34 cellular contexts compared by ENCODE assay signal in the genomic region with DNA sequence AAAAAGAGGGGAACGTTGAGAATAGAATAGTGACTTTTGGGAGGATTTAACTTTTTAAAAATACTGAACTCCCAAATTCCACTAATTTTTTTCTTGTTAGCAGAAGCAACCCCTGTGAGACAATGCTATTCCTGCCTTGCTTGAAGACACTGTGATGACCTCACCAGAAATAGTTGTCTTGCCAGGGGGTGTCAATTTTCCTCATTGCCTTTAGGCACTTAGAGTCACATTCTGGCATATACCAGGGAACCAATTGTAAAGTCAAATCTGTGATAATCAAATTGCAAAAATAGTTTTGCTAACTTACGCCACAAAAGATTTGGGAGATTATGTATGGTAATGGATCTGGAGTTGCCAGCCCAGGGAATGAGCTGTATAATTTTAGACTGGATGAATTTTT.
"Had no signal": no experiment of that assay in that cellular context is flagged by ENCODE, and none has a peak within 500 bp of the region (broad histone marks: within the 10 kb centered on the region; RNA-seq: fewer than 3 reads in every experiment).

No MANE protein-coding gene starts in this region.

- ATAC-seq: activated naive CD8-positive, alpha-beta T cell treated with anti-CD3 and anti-CD28 coated beads, Interleukin-2, amount 50 U/mL, for 24 hours; activated T-cell treated with anti-CD3 and anti-CD28 coated beads, Interleukin-2, amount 50 U/mL, for 4 hours; PC-3 had no signal

- DNase-seq: activated B cell treated with CpG ODN at 0.5 μM for 24 hours; activated CD4-positive, alpha-beta memory T cell treated with anti-CD3 and anti-CD28 coated beads for 36 hours; activated CD4-positive, alpha-beta T cell treated with anti-CD3 and anti-CD28 coated beads for 4 hours; activated CD4-positive, alpha-beta T cell treated with anti-CD3 and anti-CD28 coated beads, Interleukin-2, amount 50 U/mL, for 1 hour; activated CD4-positive, CD25-positive, alpha-beta regulatory T cell treated with anti-CD3 and anti-CD28 coated beads, Interleukin-2, amount 50 U/mL, for 72 hours; activated CD8-positive, alpha-beta memory T cell treated with anti-CD3 and anti-CD28 coated beads, Interleukin-2, amount 50 U/mL, for 4 hours; activated gamma-delta T cell treated with Interleukin-2 at 50 U/mL for 16 hours; activated naive CD4-positive, alpha-beta T cell treated with anti-CD3 and anti-CD28 coated beads, Interleukin-2, amount 10 ng/mL, durations not matched to agents 7 days and 5 days; activated naive CD8-positive, alpha-beta T cell treated with anti-CD3 and anti-CD28 coated beads, Interleukin-2, amount 50 U/mL, for 24 hours; activated T-cell treated with anti-CD3 and anti-CD28 coated beads for 4 hours; activated T-cell treated with anti-CD3 and anti-CD28 coated beads, Interleukin-2, amount 50 U/mL, for 4 hours; amniotic stem cell; aorta; brain microvascular endothelial cell; central memory CD4-positive, alpha-beta T cell; Kasumi-1; KG1; MM.1S; MV-4-11; NCI-H1092; NCI-H1436 treated with DMSO at 0.1 percent for 48 hours; NCI-H1694 treated with DMSO at 0.1 percent for 48 hours; NCI-H2029; NCI-H345; NCI-H524 treated with DMSO at 0.1 percent for 48 hours; NK-92 treated with Interleukin-12 subunit alpha and Interleukin-12 subunit beta, amount 100 ng/mL, for 24 hours; PC-3; Peyer's patch; RPMI8226; SHP77 treated with DMSO at 0.1 percent for 48 hours; SW 1271; T-helper 1 cell; T-helper 2 cell; T-helper 9 cell had no signal
